In the genomic region with DNA sequence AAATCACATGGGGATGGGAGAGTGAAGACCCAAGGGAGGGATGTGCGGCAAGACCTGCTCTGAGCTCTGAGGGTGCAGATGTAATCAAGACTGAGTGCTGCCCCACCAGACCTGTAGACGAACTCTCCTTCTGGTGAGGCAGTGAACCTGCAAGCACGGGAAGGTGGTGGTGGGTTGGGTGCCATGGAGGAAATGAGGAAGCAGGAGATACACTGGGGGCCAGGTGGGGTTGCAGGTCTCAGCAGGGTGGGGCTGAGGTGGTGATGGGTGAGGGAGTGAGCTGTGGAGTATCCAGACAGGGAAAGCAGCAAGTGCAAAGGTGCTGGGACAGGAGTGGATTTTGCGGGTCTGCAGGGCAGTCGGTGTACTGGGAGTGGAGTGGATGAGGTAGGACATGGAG, we compare ENCODE assay signal across 8 cellular contexts.
"Had no signal": no experiment of that assay in that cellular context is flagged by ENCODE, and none has a peak within 500 bp of the region (broad histone marks: within the 10 kb centered on the region; RNA-seq: fewer than 3 reads in every experiment).

No MANE protein-coding gene starts in this region.

- H3K4me3 ChIP-seq: GM23248, HAP-1, K562 had no signal

- H3K4me1 ChIP-seq: HAP-1 had no signal

- DNase-seq: GM23248, GOT3, H7, HFFc6, IMR-90 had no signal

- H3K27ac ChIP-seq: GM23248, HL-60 had no signal

- H3K9ac ChIP-seq: GM23248 had no signal

- H3K36me3 ChIP-seq: HAP-1 had no signal

- H3K4me3 Mint-ChIP-seq: HFFc6 had no signal

- H3K27ac Mint-ChIP-seq: HFFc6 had no signal

- H3K9me3 Mint-ChIP-seq: HFFc6 had no signal

- H3K9me3 ChIP-seq: HAP-1 had no signal
